ENCODE assay signal across 19 cellular contexts in the genomic region with DNA sequence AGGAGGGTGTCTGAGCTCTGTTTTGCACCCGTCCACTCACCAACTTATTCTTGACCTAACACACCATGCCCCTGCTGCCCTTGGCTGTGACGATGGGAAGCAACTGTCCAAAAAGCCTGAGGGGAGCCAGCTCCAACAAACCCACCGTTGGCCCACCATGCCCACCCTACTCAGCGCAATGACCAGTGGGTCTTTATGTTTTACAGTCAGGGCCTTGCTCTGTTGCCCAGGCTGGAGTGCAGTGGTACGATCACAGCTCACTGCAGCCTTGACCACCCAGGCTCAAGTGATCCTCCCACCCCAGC.
DNase-seq lines count a peak whose midpoint lies in the region; ATAC-seq and TF ChIP-seq lines count a peak whose summit lies in the region.
"Had no signal": no experiment of that assay in that cellular context is flagged by ENCODE, and none has a peak within 500 bp of the region (broad histone marks: within the 10 kb centered on the region; RNA-seq: fewer than 3 reads in every experiment).

No MANE protein-coding gene starts in this region.

- H3K36me3 Mint-ChIP-seq in activated CD4-positive, alpha-beta memory T cell treated with anti-CD3 and anti-CD28 coated beads, Interleukin-2, amount 10 ng/mL, durations not matched to agents 7 days and 5 days (ENCODE audit: low read depth) = no peaks in the 10 kb centered on the region
- H3K36me3 Mint-ChIP-seq in activated CD4-positive, alpha-beta memory T cell treated with anti-CD3 and anti-CD28 coated beads for 36 hours = no peaks in the 10 kb centered on the region
- H3K36me3 Mint-ChIP-seq in immature natural killer cell = no peaks in the 10 kb centered on the region
- H3K36me3 Mint-ChIP-seq: naive thymus-derived CD8-positive, alpha-beta T cell had no signal

- H3K36me3 ChIP-seq in hepatocyte (replicated peaks; ENCODE audit: insufficient read depth, low read depth) (no peaks in the 10 kb centered on the region), trophoblast cell (ENCODE audit: control insufficient read depth in 1 of 2, insufficient read depth in 2 of 2, low read length in 2 of 2) (no peaks in the 10 kb centered on the region), tibial nerve (no peaks in the 10 kb centered on the region)
- H3K36me3 ChIP-seq: HAP-1 had no signal

- H3K4me1 ChIP-seq in hepatocyte (ENCODE audit: insufficient read depth) (peaks cover 66% of the 10 kb centered on the region), trophoblast cell (ENCODE audit: control insufficient read depth in 1 of 2, insufficient read depth in 2 of 2, low read length in 2 of 2) (peaks cover 47 to 60% of the 10 kb centered on the region in 2 experiments), tibial nerve (peaks cover 5 to 82% (median 43%) of the 10 kb centered on the region in 4 donors)
- H3K4me1 ChIP-seq: HAP-1 had no signal

- peak overlapping the region; percentile 70 for H2AK5ac ChIP-seq in trophoblast cell (ENCODE audit: low read length)

- peak overlapping the region; percentile 69 for H3K18ac ChIP-seq in trophoblast cell (ENCODE audit: low read length)

- H3K9me3 ChIP-seq in hepatocyte (ENCODE audit: low read depth) (no peaks in the 10 kb centered on the region), trophoblast cell (ENCODE audit: insufficient read depth, low read depth, low read length) (no peaks in the 10 kb centered on the region), tibial nerve (no peaks in the 10 kb centered on the region)
- H3K9me3 ChIP-seq: HAP-1, psoas muscle had no signal

- no peak overlapping the region for H3K4me3 Mint-ChIP-seq in activated CD4-positive, alpha-beta memory T cell treated with anti-CD3 and anti-CD28 coated beads, Interleukin-2, amount 10 ng/mL, durations not matched to agents 7 days and 5 days
- H3K4me3 Mint-ChIP-seq in activated CD4-positive, alpha-beta memory T cell treated with anti-CD3 and anti-CD28 coated beads for 36 hours = no peak overlapping the region
- H3K4me3 Mint-ChIP-seq in immature natural killer cell = no peak overlapping the region
- H3K4me3 Mint-ChIP-seq: activated CD4-positive, alpha-beta T cell treated with anti-CD3 and anti-CD28 coated beads, Interleukin-2, amount 10 ng/mL, durations not matched to agents 24 days and 14 days; naive thymus-derived CD8-positive, alpha-beta T cell had no signal

- H3K79me2 ChIP-seq in hepatocyte (no peaks in the 10 kb centered on the region), trophoblast cell (ENCODE audit: control insufficient read depth, insufficient read depth, low read length, poor library complexity) (peaks cover 7% of the 10 kb centered on the region)

- TF ChIP-seq EP300 in tibial nerve (IDR thresholded peaks at IDR 0.05) = no peak

- peak overlapping the region; percentile 77 for H2BK120ac ChIP-seq in trophoblast cell (ENCODE audit: insufficient read depth, low read length, poor library complexity)

- H3K14ac ChIP-seq in trophoblast cell (ENCODE audit: low read length) = peak overlapping the region; percentile 76

- WGBS in hepatocyte (ENCODE audit: low lambda C conversion rate, missing lambda C conversion rate) = 96% methylated on average over 5 of the region's 5 CpGs
- no CpG with 5 or more reads among the region's 5 CpGs for WGBS in trophoblast cell (ENCODE audit: extremely low coverage, insufficient coverage, insufficient read length)
- WGBS in tibial nerve, 2 donors = 90 to 95% methylated on average over 5 of the region's 5 CpGs

- H3K9me3 Mint-ChIP-seq in activated CD4-positive, alpha-beta memory T cell treated with anti-CD3 and anti-CD28 coated beads, Interleukin-2, amount 10 ng/mL, durations not matched to agents 7 days and 5 days = no peaks in the 10 kb centered on the region
- H3K9me3 Mint-ChIP-seq in activated CD4-positive, alpha-beta memory T cell treated with anti-CD3 and anti-CD28 coated beads for 36 hours = no peaks in the 10 kb centered on the region
- peaks cover 0 to 3% (median 0%) of the 10 kb centered on the region in 6 donors for H3K9me3 Mint-ChIP-seq in immature natural killer cell
- H3K9me3 Mint-ChIP-seq: naive thymus-derived CD8-positive, alpha-beta T cell had no signal

- H3K4me2 ChIP-seq in hepatocyte (no peak overlapping the region), trophoblast cell (ENCODE audit: low read length) (no peak overlapping the region)

- no peak overlapping the region for H2AFZ ChIP-seq in hepatocyte
- H2AFZ ChIP-seq in trophoblast cell (ENCODE audit: insufficient read depth, low read length, poor library complexity) = no peak overlapping the region

- peaks cover 12% of the 10 kb centered on the region for H3K4me1 Mint-ChIP-seq in activated CD4-positive, alpha-beta memory T cell treated with anti-CD3 and anti-CD28 coated beads, Interleukin-2, amount 10 ng/mL, durations not matched to agents 7 days and 5 days
- peaks cover 13% of the 10 kb centered on the region for H3K4me1 Mint-ChIP-seq in activated CD4-positive, alpha-beta memory T cell treated with anti-CD3 and anti-CD28 coated beads for 36 hours (ENCODE audit: low read depth)
- H3K4me1 Mint-ChIP-seq in immature natural killer cell = peaks cover 10 to 17% of the 10 kb centered on the region in 2 donors

- peaks cover 12% of the 10 kb centered on the region for H3K27me3 Mint-ChIP-seq in activated CD4-positive, alpha-beta memory T cell treated with anti-CD3 and anti-CD28 coated beads, Interleukin-2, amount 10 ng/mL, durations not matched to agents 7 days and 5 days
- no peaks in the 10 kb centered on the region for H3K27me3 Mint-ChIP-seq in activated CD4-positive, alpha-beta memory T cell treated with anti-CD3 and anti-CD28 coated beads for 36 hours
- H3K27me3 Mint-ChIP-seq in immature natural killer cell (ENCODE audit: low read depth in 3 of 3) = peaks cover 2 to 3% (median 2%) of the 10 kb centered on the region in 3 donors
- H3K27me3 Mint-ChIP-seq: naive thymus-derived CD8-positive, alpha-beta T cell had no signal

- peak overlapping the region; percentile 91 for H3K27ac ChIP-seq in hepatocyte
- no peak overlapping the region for H3K27ac ChIP-seq in trophoblast cell (ENCODE audit: low read depth, low read length)
- H3K27ac ChIP-seq in tibial nerve = peak overlapping the region; percentile 46 to 90 (median 76)
- H3K27ac ChIP-seq: 22Rv1 had no signal

- H4K20me1 ChIP-seq in hepatocyte (ENCODE audit: insufficient read depth, poor library complexity, severe bottlenecking) = no peaks in the 10 kb centered on the region

- H3K27me3 ChIP-seq in hepatocyte (no peaks in the 10 kb centered on the region), trophoblast cell (ENCODE audit: insufficient read depth, low read length) (no peaks in the 10 kb centered on the region), tibial nerve (no peaks in the 10 kb centered on the region)

- peak overlapping the region; percentile 42 for H3K4ac ChIP-seq in trophoblast cell (ENCODE audit: low read depth, low read length)

- H4K8ac ChIP-seq in trophoblast cell (ENCODE audit: low read depth, low read length) = no peak overlapping the region

- H2BK12ac ChIP-seq in trophoblast cell (ENCODE audit: low read length) = peak overlapping the region; percentile 92

- H4K91ac ChIP-seq in trophoblast cell (ENCODE audit: low read depth, low read length) = peak overlapping the region; percentile 74

- no peak for TF ChIP-seq POLR2A in tibial nerve (IDR thresholded peaks at IDR 0.05)

- no peak overlapping the region for H3K9ac ChIP-seq in trophoblast cell (ENCODE audit: low read length)

- CTCF ChIA-PET in activated CD4-positive, alpha-beta memory T cell treated with anti-CD3 and anti-CD28 coated beads, Interleukin-2, amount 10 ng/mL, durations not matched to agents 7 days and 5 days (lab: Charles Lee) = no interaction called here
- CTCF ChIA-PET in activated CD4-positive, alpha-beta memory T cell treated with anti-CD3 and anti-CD28 coated beads for 36 hours (lab: Charles Lee) = no interaction called here

- intact Hi-C loops in activated CD4-positive, alpha-beta memory T cell treated with anti-CD3 and anti-CD28 coated beads for 36 hours (cut with micrococcal nuclease) = no loop called here

- H2BK5ac ChIP-seq in trophoblast cell (ENCODE audit: low read depth, low read length, poor library complexity) = peak overlapping the region; percentile 57

- ATAC-seq in HG02610 (IDR thresholded peaks at IDR 0.05; ENCODE audit: unreplicated experiment) (no peak), GM19397 (IDR thresholded peaks at IDR 0.05; ENCODE audit: unreplicated experiment) (no peak)
- ATAC-seq: K562; naive thymus-derived CD8-positive, alpha-beta T cell had no signal

- H3K23ac ChIP-seq in trophoblast cell (ENCODE audit: low read length) = no peak overlapping the region

- H3K4me3 ChIP-seq in hepatocyte (no peak overlapping the region), trophoblast cell (ENCODE audit: low read depth, low read length) (no peak overlapping the region), tibial nerve (no peak overlapping the region)
- H3K4me3 ChIP-seq: HAP-1, K562, psoas muscle had no signal

- no peaks in the 10 kb centered on the region for H3K9me2 ChIP-seq in hepatocyte (replicated peaks; ENCODE audit: insufficient read depth)

- POLR2A ChIA-PET in activated CD4-positive, alpha-beta memory T cell treated with anti-CD3 and anti-CD28 coated beads, Interleukin-2, amount 10 ng/mL, durations not matched to agents 7 days and 5 days (lab: Charles Lee) = no interaction called here
- POLR2A ChIA-PET in activated CD4-positive, alpha-beta memory T cell treated with anti-CD3 and anti-CD28 coated beads for 36 hours (lab: Charles Lee) = no interaction called here

- DNase-seq in activated CD4-positive, alpha-beta memory T cell treated with anti-CD3 and anti-CD28 coated beads, Interleukin-2, amount 10 ng/mL, durations not matched to agents 7 days and 5 days = peak; percentile 6
- DNase-seq in activated CD4-positive, alpha-beta memory T cell treated with anti-CD3 and anti-CD28 coated beads for 36 hours = no peak
- no peak for DNase-seq in hepatocyte (ENCODE audit: low spot score)
- DNase-seq in trophoblast cell = no peak
- DNase-seq in tibial nerve (ENCODE audit: low spot score in 2 of 2) = no peak
- DNase-seq in immature natural killer cell = no peak
- DNase-seq: activated CD4-positive, alpha-beta T cell treated with anti-CD3 and anti-CD28 coated beads, Interleukin-2, amount 10 ng/mL, durations not matched to agents 24 days and 14 days; activated naive CD4-positive, alpha-beta T cell; naive thymus-derived CD8-positive, alpha-beta T cell; NCI-H1930; NCI-H446 treated with DMSO at 0.1 percent for 48 hours; NK-92 treated with Interleukin-12 subunit alpha and Interleukin-12 subunit beta, amount 100 ng/mL, for 24 hours; psoas muscle; stimulated activated CD4-positive, alpha-beta T cell treated with anti-CD3 and anti-CD28 coated beads, Interleukin-12 subunit alpha, Interleukin-12 subunit beta, amount 100 ng/mL, for 4 hours had no signal

- H3K79me1 ChIP-seq in trophoblast cell (ENCODE audit: low read length) = peaks cover 72% of the 10 kb centered on the region

- H3K27ac Mint-ChIP-seq in activated CD4-positive, alpha-beta memory T cell treated with anti-CD3 and anti-CD28 coated beads, Interleukin-2, amount 10 ng/mL, durations not matched to agents 7 days and 5 days = no peak overlapping the region
- no peak overlapping the region for H3K27ac Mint-ChIP-seq in activated CD4-positive, alpha-beta memory T cell treated with anti-CD3 and anti-CD28 coated beads for 36 hours
- no peak overlapping the region for H3K27ac Mint-ChIP-seq in immature natural killer cell
- H3K27ac Mint-ChIP-seq: activated CD4-positive, alpha-beta T cell treated with anti-CD3 and anti-CD28 coated beads, Interleukin-2, amount 10 ng/mL, durations not matched to agents 24 days and 14 days had no signal

- no peak for TF ChIP-seq CTCF in hepatocyte (IDR thresholded peaks at IDR 0.05; ENCODE audit: poor library complexity)
- TF ChIP-seq CTCF in tibial nerve (IDR thresholded peaks at IDR 0.05) = no peak

- no peak overlapping the region for H4K12ac ChIP-seq in trophoblast cell (ENCODE audit: low read depth, low read length)
